ENCODE assay signal across 1 cellular context in genomic region chr3:186930639-186931486, GRCh38.
TF ChIP-seq lines count a peak whose summit lies in the region.

No MANE protein-coding gene starts in this region.

TF ChIP-seq in GM12878, 131 proteins besides CTCF, POLR2A, EP300 and RAD21 (continued from another document):
- 0 out of 2 replicates have a peak, but pooled peaks have one; percentile 28 for TF ChIP-seq CHD2 (IDR thresholded peaks at IDR 0.05; ENCODE audit: borderline replicate concordance, low read depth, low read length)
- TF ChIP-seq JUND (IDR thresholded peaks at IDR 0.05; ENCODE audit: low read depth, low read length): no peak
- TF ChIP-seq PML (IDR thresholded peaks at IDR 0.05; ENCODE audit: low read length): no peak; the same call in 1 of the 2 replicates
- TF ChIP-seq ATF2 (IDR thresholded peaks at IDR 0.05; ENCODE audit: low read length): no peak
- TF ChIP-seq, protein P1, sequence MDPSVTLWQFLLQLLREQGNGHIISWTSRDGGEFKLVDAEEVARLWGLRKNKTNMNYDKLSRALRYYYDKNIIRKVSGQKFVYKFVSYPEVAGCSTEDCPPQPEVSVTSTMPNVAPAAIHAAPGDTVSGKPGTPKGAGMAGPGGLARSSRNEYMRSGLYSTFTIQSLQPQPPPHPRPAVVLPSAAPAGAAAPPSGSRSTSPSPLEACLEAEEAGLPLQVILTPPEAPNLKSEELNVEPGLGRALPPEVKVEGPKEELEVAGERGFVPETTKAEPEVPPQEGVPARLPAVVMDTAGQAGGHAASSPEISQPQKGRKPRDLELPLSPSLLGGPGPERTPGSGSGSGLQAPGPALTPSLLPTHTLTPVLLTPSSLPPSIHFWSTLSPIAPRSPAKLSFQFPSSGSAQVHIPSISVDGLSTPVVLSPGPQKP (IDR thresholded peaks at IDR 0.05; ENCODE audit: low read depth, low read length): no peak
- TF ChIP-seq NRF1 (conservative IDR thresholded peaks at IDR 0.05; ENCODE audit: low read depth, low read length): no peak
- no peak for TF ChIP-seq TAF1 (IDR thresholded peaks at IDR 0.05; ENCODE audit: borderline replicate concordance, low read depth, low read length)
- no peak for TF ChIP-seq CEBPZ (IDR thresholded peaks at IDR 0.05; ENCODE audit: low read depth, low read length)
- TF ChIP-seq RFX5 (IDR thresholded peaks at IDR 0.05; ENCODE audit: low read depth, low read length): no peak
- TF ChIP-seq BCL11A (IDR thresholded peaks at IDR 0.05; ENCODE audit: low read depth, low read length): no peak
- TF ChIP-seq BCL3 (IDR thresholded peaks at IDR 0.05; ENCODE audit: borderline replicate concordance, insufficient read depth, low read depth, low read length, poor library complexity, severe bottlenecking): no peak
TF ChIP-seq in GM12878: peak in this region for 27.
